8 cellular contexts compared by ENCODE assay signal in genomic region chrX:119685225-119686066, GRCh38. TPM values are rescaled to one million over a fixed set of nuclear protein-coding genes. Genes with fewer than 3 reads are reported as not detected.
DNase-seq lines count a peak whose midpoint lies in the region; ATAC-seq and TF ChIP-seq lines count a peak whose summit lies in the region.

No MANE protein-coding gene starts in this region.

- H3K27ac ChIP-seq in SJCRH30: 0 out of 2 replicates have a peak overlapping the region, but pooled peaks have one; percentile 1

- H3K4me3 ChIP-seq in SJCRH30: no peak overlapping the region
- H3K4me3 ChIP-seq in Caco-2 (ENCODE audit: low read depth, low read length): no peak overlapping the region

- H3K27me3 Mint-ChIP-seq in dendritic cell treated with granulocyte-macrophage colony-stimulating factor and Interleukin-4, amounts not matched to agents 40 ng/mL and 50 ng/mL, for 4 days: no peaks in the 10 kb centered on the region
- H3K27me3 Mint-ChIP-seq in nephron progenitor cell (ENCODE audit: low read depth, poor library complexity) (no peaks in the 10 kb centered on the region), Caco-2 (ENCODE audit: insufficient read depth, unreplicated experiment) (no peaks in the 10 kb centered on the region)

- peaks cover 49% of the 10 kb centered on the region for H3K4me1 Mint-ChIP-seq in dendritic cell treated with granulocyte-macrophage colony-stimulating factor and Interleukin-4, amounts not matched to agents 40 ng/mL and 50 ng/mL, for 4 days (ENCODE audit: low read depth)
- H3K4me1 Mint-ChIP-seq in nephron progenitor cell (peaks cover 78% of the 10 kb centered on the region), Caco-2 (ENCODE audit: low read depth, unreplicated experiment) (no peaks in the 10 kb centered on the region)

- no peaks in the 10 kb centered on the region for H3K36me3 Mint-ChIP-seq in dendritic cell treated with granulocyte-macrophage colony-stimulating factor and Interleukin-4, amounts not matched to agents 40 ng/mL and 50 ng/mL, for 4 days (ENCODE audit: low read depth)
- H3K36me3 Mint-ChIP-seq in nephron progenitor cell (ENCODE audit: low read depth) (peaks cover 24% of the 10 kb centered on the region), Caco-2 (ENCODE audit: insufficient read depth, unreplicated experiment) (no peaks in the 10 kb centered on the region)

- peak in 1 of 2 experiments; percentile 33 for DNase-seq in SJCRH30
- no peak for DNase-seq in nephron progenitor cell
- no peak for DNase-seq in cortex of kidney (lab: John Stamatoyannopoulos, UW)
- DNase-seq in AG08396 (ENCODE audit: low spot score): no peak
- no peak for DNase-seq in Caco-2

- H3K36me3 ChIP-seq in SJCRH30 (no peaks in the 10 kb centered on the region), Caco-2 (ENCODE audit: control insufficient read depth, insufficient read depth, low read length) (no peaks in the 10 kb centered on the region)

- intact Hi-C loops in dendritic cell treated with granulocyte-macrophage colony-stimulating factor and Interleukin-4, amounts not matched to agents 40 ng/mL and 50 ng/mL, for 4 days (cut with micrococcal nuclease): no loop called here
- intact Hi-C loops in Caco-2 (cut with micrococcal nuclease; ENCODE audit: unreplicated experiment): no loop called here

- no peaks in the 10 kb centered on the region for H3K9me3 ChIP-seq in SJCRH30 (replicated peaks)
- no peaks in the 10 kb centered on the region for H3K9me3 ChIP-seq in Caco-2

- peak overlapping the region; percentile 63 for H3K4me3 Mint-ChIP-seq in dendritic cell treated with granulocyte-macrophage colony-stimulating factor and Interleukin-4, amounts not matched to agents 40 ng/mL and 50 ng/mL, for 4 days
- H3K4me3 Mint-ChIP-seq in nephron progenitor cell (peak overlapping the region; percentile 64), Caco-2 (ENCODE audit: unreplicated experiment) (no peak overlapping the region)

- CTCF ChIA-PET in Caco-2 (lab: Charles Lee): interaction anchor here (0.6 to 0.7 kb wide), 3 partner anchors 72 to 538 kb away, joined by 3 to 6 read pairs (median 4); no protein-coding TSS in a partner anchor

- no peaks in the 10 kb centered on the region for H3K9me3 Mint-ChIP-seq in dendritic cell treated with granulocyte-macrophage colony-stimulating factor and Interleukin-4, amounts not matched to agents 40 ng/mL and 50 ng/mL, for 4 days
- peaks cover 55% of the 10 kb centered on the region for H3K9me3 Mint-ChIP-seq in nephron progenitor cell
- no peaks in the 10 kb centered on the region for H3K9me3 Mint-ChIP-seq in Caco-2 (ENCODE audit: unreplicated experiment)

- peak overlapping the region; percentile 98 for H3K27ac Mint-ChIP-seq in dendritic cell treated with granulocyte-macrophage colony-stimulating factor and Interleukin-4, amounts not matched to agents 40 ng/mL and 50 ng/mL, for 4 days
- H3K27ac Mint-ChIP-seq in nephron progenitor cell: peak overlapping the region; percentile 100
- H3K27ac Mint-ChIP-seq in Caco-2 (ENCODE audit: unreplicated experiment): no peak overlapping the region

- POLR2A ChIA-PET in Caco-2 (lab: Charles Lee): no interaction called here

- TF ChIP-seq CTCF in nephron progenitor cell (IDR thresholded peaks at IDR 0.05): no peak
- no peak for TF ChIP-seq CTCF in Caco-2 (IDR thresholded peaks at IDR 0.05; ENCODE audit: insufficient read depth in 1 of 2, low read depth in 1 of 2, low read length in 1 of 2, severe bottlenecking in 1 of 2, unreplicated experiment in 1 of 2)

- ATAC-seq in GM18870 (IDR thresholded peaks at IDR 0.05; ENCODE audit: unreplicated experiment) (peak; percentile 49), HG02870 (IDR thresholded peaks at IDR 0.05; ENCODE audit: unreplicated experiment) (peak; percentile 38)

- H3K4me1 ChIP-seq in SJCRH30 (peaks cover 23% of the 10 kb centered on the region), Caco-2 (no peaks in the 10 kb centered on the region)

- no TSS peak for BruUV-seq in Caco-2 (replicated peaks; lab: Mats Ljungman, UMichigan)

- no peaks in the 10 kb centered on the region for H3K27me3 ChIP-seq in SJCRH30
- H3K27me3 ChIP-seq in Caco-2 (replicated peaks; ENCODE audit: control insufficient read depth, insufficient read depth, low read length): no peaks in the 10 kb centered on the region

RNA-seq across cellular contexts. Expression of gene SEPTIN6, which starts 7.5 kb away (rescaled TPM):
- total RNA-seq in SJCRH30 (2014; rRNA removed; shearing (Covaris generic)): 70.9 and 73.8 TPM in 2 replicates
- 11.1 and 12.1 TPM in 2 replicates for total RNA-seq in Caco-2 (2022)
